ENCODE assay signal across 7 cellular contexts in genomic region chr1:157992031-157992568, GRCh38. TPM values are rescaled to one million over a fixed set of nuclear protein-coding genes. Genes with fewer than 3 reads are reported as not detected.
DNase-seq lines count a peak whose midpoint lies in the region; ATAC-seq and TF ChIP-seq lines count a peak whose summit lies in the region.

No MANE protein-coding gene starts in this region.

- DNase-seq in GDM1 (lab: John Stamatoyannopoulos, UW), result peak; percentile 46
- DNase-seq in T-helper 17 cell, result peak in 1 of 3 donors; percentile 11
- peak; percentile 75 to 79 for DNase-seq in T47D (ENCODE audit: low read depth in 1 of 2, low spot score in 1 of 2)
- DNase-seq in kidney glomerular epithelial cell (lab: John Stamatoyannopoulos, UW), result peak; percentile 81
- peak; percentile 47 to 67 for DNase-seq in stimulated activated CD4-positive, alpha-beta T cell treated with anti-CD3 and anti-CD28 coated beads, Interleukin-2, amount 100 ng/mL, for 24 hours

- in situ Hi-C loops in T47D (cut with HindIII; ENCODE audit: low pct_unique_long_range_greater_than_20kb, low sequenced_read_pairs), result no loop called here

- no peak overlapping the region for H3K27ac Mint-ChIP-seq in T-helper 17 cell

- TF ChIP-seq CTCF in LNCAP (IDR thresholded peaks at IDR 0.05), result peak; percentile 97

- peaks cover 9% of the 10 kb centered on the region for H3K36me3 Mint-ChIP-seq in T-helper 17 cell (ENCODE audit: low read depth)

- H3K4me3 Mint-ChIP-seq in T-helper 17 cell, result peak overlapping the region; percentile 39

- H3K27me3 Mint-ChIP-seq in T-helper 17 cell, result peaks cover 75% of the 10 kb centered on the region

- H3K9me3 ChIP-seq in T-helper 17 cell (ENCODE audit: control insufficient read depth, low read length, poor library complexity, severe bottlenecking), result no peaks in the 10 kb centered on the region

- H3K4me1 Mint-ChIP-seq in T-helper 17 cell, result peaks cover 13% of the 10 kb centered on the region

- ATAC-seq in T-helper 17 cell (peak; percentile 53), HG03175 (IDR thresholded peaks at IDR 0.05; ENCODE audit: unreplicated experiment) (no peak)

RNA-seq across cellular contexts. Expression of gene KIRREL1, which starts 1.3 kb away (rescaled TPM):
- not detected for total RNA-seq in T-helper 17 cell
